Comparison of ENCODE assay signal across 11 cellular contexts in genomic region chr9:122777052-122777451, GRCh38. TPM values are rescaled to one million over a fixed set of nuclear protein-coding genes. Genes with fewer than 3 reads are reported as not detected.
"Had no signal": no experiment of that assay in that cellular context is flagged by ENCODE, and none has a peak within 500 bp of the region (broad histone marks: within the 10 kb centered on the region; RNA-seq: fewer than 3 reads in every experiment).

No MANE protein-coding gene starts in this region.

- H3K27ac ChIP-seq: HL-60 had no signal

- H3K36me3 ChIP-seq: HAP-1 had no signal

- DNase-seq: GM23248, GOT3, H7, HFFc6 had no signal

- H3K4me3 ChIP-seq: GM23248, HAP-1, K562 had no signal

- H3K27ac Mint-ChIP-seq: HFFc6 had no signal

- H2AFZ ChIP-seq: GM23248 had no signal

- H3K4me1 ChIP-seq: HAP-1 had no signal

- ATAC-seq: HCT116, HepG2, K562 had no signal

- H3K9ac ChIP-seq: GM23248 had no signal

- H3K4me3 Mint-ChIP-seq: HFFc6 had no signal

- H3K9me3 ChIP-seq: HAP-1 had no signal

RNA-seq across cellular contexts. Expression of gene OR5C1, which starts 11.7 kb away (rescaled TPM):
- total RNA-seq: GM23248, H4, H7, HepG2, HFFc6, HT1080, K562 had no signal
- polyA plus RNA-seq: GM23248, HepG2, K562 had no signal

RNA-seq across cellular contexts. Expression of gene OR1K1, which starts 22.9 kb away (rescaled TPM):
- total RNA-seq: GM23248, H4, H7, HepG2, HFFc6, HT1080, K562 had no signal
- polyA plus RNA-seq: GM23248, HepG2, K562 had no signal

RNA-seq across cellular contexts. Expression of gene OR1L6, which starts 34.9 kb away (rescaled TPM):
- total RNA-seq: GM23248, H4, H7, HepG2, HFFc6, HT1080, K562 had no signal
- polyA plus RNA-seq: GM23248, HepG2, K562 had no signal

RNA-seq across cellular contexts. Expression of gene OR1L4, which starts 53.3 kb away (rescaled TPM):
- total RNA-seq: GM23248, H4, H7, HepG2, HFFc6, HT1080, K562 had no signal
- polyA plus RNA-seq: GM23248, HepG2, K562 had no signal
